ENCODE assay signal across 15 cellular contexts in genomic region chr20:3896302-3896701, GRCh38. TPM values are rescaled to one million over a fixed set of nuclear protein-coding genes. Genes with fewer than 3 reads are reported as not detected.
DNase-seq lines count a peak whose midpoint lies in the region; ATAC-seq and TF ChIP-seq lines count a peak whose summit lies in the region.
"Had no signal": no experiment of that assay in that cellular context is flagged by ENCODE, and none has a peak within 500 bp of the region (broad histone marks: within the 10 kb centered on the region; RNA-seq: fewer than 3 reads in every experiment).

No MANE protein-coding gene starts in this region.

- in situ Hi-C loops in GM13977 (cut with MboI; ENCODE audit: low pct_unique_long_range_greater_than_20kb, low sequenced_read_pairs, unreplicated experiment) = no loop called here

- peak; percentile 59 for DNase-seq in AG10803 (ENCODE audit: low read depth)
- no peak for DNase-seq in GM23338 (ENCODE audit: low spot score)
- no peak for DNase-seq in breast epithelium (ENCODE audit: low spot score in 2 of 2)
- DNase-seq in memory B cell (ENCODE audit: low spot score in 2 of 2) = no peak
- no peak for DNase-seq in activated T-helper 1 cell treated with anti-CD3 and anti-CD28 coated beads, Interleukin-12 subunit alpha, Interleukin-12 subunit beta, Interleukin-2, Interleukin-4 antibody, amounts not matched to agents 30 ng/mL and 10 ng/mL and 1 ng/mL, durations not matched to agents 14 hours and 24 hours and 36 hours (ENCODE audit: low spot score)
- no peak for DNase-seq in activated CD4-positive, alpha-beta T cell treated with anti-CD3 and anti-CD28 coated beads for 48 hours
- no peak for DNase-seq in GM13977 (ENCODE audit: low spot score)
- DNase-seq: activated CD8-positive, alpha-beta memory T cell treated with anti-CD3 and anti-CD28 coated beads, Interleukin-2, amount 10 ng/mL, durations not matched to agents 7 days and 5 days; colonic mucosa; DMS53; NCI-H2171; NK-92 treated with Interleukin-12 subunit alpha and Interleukin-12 subunit beta, amount 100 ng/mL, for 24 hours; occipital lobe; substantia nigra had no signal

- H4K20me1 ChIP-seq in GM23338 (replicated peaks; ENCODE audit: insufficient read depth) = peaks cover 98% of the 10 kb centered on the region

- intact Hi-C loops in breast epithelium (cut with DNase I; ENCODE audit: low total_unique reads) = loop anchor here (2.0 kb wide), 1 partner anchor 186 kb away; no protein-coding TSS in a partner anchor
- intact Hi-C loops in activated T-helper 1 cell treated with anti-CD3 and anti-CD28 coated beads, Interleukin-12 subunit alpha, Interleukin-12 subunit beta, Interleukin-2, Interleukin-4 antibody, amounts not matched to agents 30 ng/mL and 10 ng/mL and 1 ng/mL, durations not matched to agents 14 hours and 24 hours and 36 hours (cut with micrococcal nuclease) = no loop called here

- TF ChIP-seq CTCF in AG10803 (conservative IDR thresholded peaks at IDR 0.05; ENCODE audit: low read length) = no peak
- TF ChIP-seq CTCF in GM23338 (conservative IDR thresholded peaks at IDR 0.05; ENCODE audit: low read depth in 2 of 2) = no peak
- TF ChIP-seq CTCF in breast epithelium (IDR thresholded peaks at IDR 0.05) = no peak
- no peak for TF ChIP-seq CTCF in GM13977 (IDR thresholded peaks at IDR 0.05; ENCODE audit: extremely low read depth, insufficient read depth, missing control alignments)

- H3K27ac ChIP-seq in GM23338 (ENCODE audit: low read depth) (no peak overlapping the region; the same call in 1 of the 2 replicates), breast epithelium (peak overlapping the region; percentile 16 to 52)
- H3K27ac ChIP-seq: colonic mucosa had no signal

- H3K9me2 ChIP-seq in GM23338 (ENCODE audit: insufficient read depth) = no peaks in the 10 kb centered on the region

- no peak for TF ChIP-seq POLR2A in breast epithelium (IDR thresholded peaks at IDR 0.05)

- no peak overlapping the region for H2AFZ ChIP-seq in GM23338

- H3K4me3 Mint-ChIP-seq in GM23338 = no peak overlapping the region
- H3K4me3 Mint-ChIP-seq in memory B cell = peak overlapping the region; percentile 24
- H3K4me3 Mint-ChIP-seq in activated T-helper 1 cell treated with anti-CD3 and anti-CD28 coated beads, Interleukin-12 subunit alpha, Interleukin-12 subunit beta, Interleukin-2, Interleukin-4 antibody, amounts not matched to agents 30 ng/mL and 10 ng/mL and 1 ng/mL, durations not matched to agents 14 hours and 24 hours and 36 hours = no peak overlapping the region

- H3K27me3 ChIP-seq in GM23338 (ENCODE audit: insufficient read depth) (no peaks in the 10 kb centered on the region), breast epithelium (no peaks in the 10 kb centered on the region)
- H3K27me3 ChIP-seq: colonic mucosa had no signal

- peaks cover 45% of the 10 kb centered on the region for H3K4me1 Mint-ChIP-seq in GM23338
- H3K4me1 Mint-ChIP-seq in memory B cell = peaks cover 47% of the 10 kb centered on the region
- H3K4me1 Mint-ChIP-seq in activated T-helper 1 cell treated with anti-CD3 and anti-CD28 coated beads, Interleukin-12 subunit alpha, Interleukin-12 subunit beta, Interleukin-2, Interleukin-4 antibody, amounts not matched to agents 30 ng/mL and 10 ng/mL and 1 ng/mL, durations not matched to agents 14 hours and 24 hours and 36 hours (ENCODE audit: low read depth) = peaks cover 63% of the 10 kb centered on the region

- H3K36me3 ChIP-seq in GM23338 (ENCODE audit: insufficient read depth) (0 out of 2 replicates have a peak, but pooled peaks cover 7% of the 10 kb centered on the region), breast epithelium (no peaks in the 10 kb centered on the region)
- H3K36me3 ChIP-seq: colonic mucosa had no signal

- H3K36me3 Mint-ChIP-seq in GM23338 (ENCODE audit: low read depth) (peaks cover 53% of the 10 kb centered on the region), memory B cell (peaks cover 12% of the 10 kb centered on the region)
- H3K36me3 Mint-ChIP-seq in activated T-helper 1 cell treated with anti-CD3 and anti-CD28 coated beads, Interleukin-12 subunit alpha, Interleukin-12 subunit beta, Interleukin-2, Interleukin-4 antibody, amounts not matched to agents 30 ng/mL and 10 ng/mL and 1 ng/mL, durations not matched to agents 14 hours and 24 hours and 36 hours (ENCODE audit: low read depth) = peaks cover 32% of the 10 kb centered on the region

- H3K4me3 ChIP-seq in AG10803 (ENCODE audit: low read length) (no peak overlapping the region), GM23338 (no peak overlapping the region), breast epithelium (no peak overlapping the region)
- H3K4me3 ChIP-seq: colonic mucosa had no signal

- H3K9me3 ChIP-seq in breast epithelium = no peaks in the 10 kb centered on the region
- H3K9me3 ChIP-seq: colonic mucosa had no signal

- peaks cover 100% of the 10 kb centered on the region for H3K79me2 ChIP-seq in GM23338 (replicated peaks; ENCODE audit: insufficient read depth)

- H3K4me1 ChIP-seq in GM23338 (ENCODE audit: insufficient read depth) (peaks cover 49% of the 10 kb centered on the region), breast epithelium (peaks cover 0 to 27% of the 10 kb centered on the region in 2 donors)

- H3K4me2 ChIP-seq in GM23338 = peak overlapping the region; percentile 27; the same call in 1 of the 2 replicates

- H3F3A ChIP-seq in GM23338 (replicated peaks; ENCODE audit: low read depth) = 0 out of 2 replicates have a peak, but pooled peaks cover 10% of the 10 kb centered on the region

- peaks cover 5% of the 10 kb centered on the region for H3K27me3 Mint-ChIP-seq in GM23338 (ENCODE audit: insufficient read depth, low read depth, poor library complexity)
- no peaks in the 10 kb centered on the region for H3K27me3 Mint-ChIP-seq in memory B cell
- H3K27me3 Mint-ChIP-seq in activated T-helper 1 cell treated with anti-CD3 and anti-CD28 coated beads, Interleukin-12 subunit alpha, Interleukin-12 subunit beta, Interleukin-2, Interleukin-4 antibody, amounts not matched to agents 30 ng/mL and 10 ng/mL and 1 ng/mL, durations not matched to agents 14 hours and 24 hours and 36 hours (ENCODE audit: insufficient read depth) = no peaks in the 10 kb centered on the region
- H3K27me3 Mint-ChIP-seq: activated CD8-positive, alpha-beta memory T cell treated with anti-CD3 and anti-CD28 coated beads, Interleukin-2, amount 10 ng/mL, durations not matched to agents 7 days and 5 days had no signal

- H3K27ac Mint-ChIP-seq in GM23338 = no peak overlapping the region
- peak overlapping the region; percentile 84 for H3K27ac Mint-ChIP-seq in memory B cell
- no peak overlapping the region for H3K27ac Mint-ChIP-seq in activated T-helper 1 cell treated with anti-CD3 and anti-CD28 coated beads, Interleukin-12 subunit alpha, Interleukin-12 subunit beta, Interleukin-2, Interleukin-4 antibody, amounts not matched to agents 30 ng/mL and 10 ng/mL and 1 ng/mL, durations not matched to agents 14 hours and 24 hours and 36 hours

- no peaks in the 10 kb centered on the region for H3K9me3 Mint-ChIP-seq in GM23338
- no peaks in the 10 kb centered on the region for H3K9me3 Mint-ChIP-seq in memory B cell
- no peaks in the 10 kb centered on the region for H3K9me3 Mint-ChIP-seq in activated T-helper 1 cell treated with anti-CD3 and anti-CD28 coated beads, Interleukin-12 subunit alpha, Interleukin-12 subunit beta, Interleukin-2, Interleukin-4 antibody, amounts not matched to agents 30 ng/mL and 10 ng/mL and 1 ng/mL, durations not matched to agents 14 hours and 24 hours and 36 hours

- ATAC-seq in GM23338 (no peak), memory B cell (ENCODE audit: low read depth) (no peak), GM18517 (IDR thresholded peaks at IDR 0.05; ENCODE audit: unreplicated experiment) (no peak)
- ATAC-seq: activated CD8-positive, alpha-beta memory T cell treated with anti-CD3 and anti-CD28 coated beads, Interleukin-2, amount 10 ng/mL, durations not matched to agents 7 days and 5 days had no signal

RNA-seq across cellular contexts. Expression of gene PANK2, which starts 7.1 kb away (rescaled TPM):
- total RNA-seq in GM23338 (2014; rRNA removed; shearing (Covaris generic)) = 63.4 and 72.0 TPM in 2 replicates
- polyA plus RNA-seq in GM23338 (2016; fragmentation: Nextera tagmentation; extraction: Ambion mirVana) = 36.1 and 36.8 TPM in 2 replicates
- total RNA-seq in breast epithelium = 10 to 100 TPM; 38.2 to 40.1 (median 38.7) TPM
- total RNA-seq in activated T-helper 1 cell treated with anti-CD3 and anti-CD28 coated beads, Interleukin-12 subunit alpha, Interleukin-12 subunit beta, Interleukin-2, Interleukin-4 antibody, amounts not matched to agents 30 ng/mL and 10 ng/mL and 1 ng/mL, durations not matched to agents 14 hours and 24 hours and 36 hours = 51.4 and 54.6 TPM in 2 replicates

RNA-seq across cellular contexts. Expression of gene MAVS, which starts 49.7 kb away (rescaled TPM):
- total RNA-seq in GM23338 (2014; rRNA removed; shearing (Covaris generic)) = 21.8 and 21.9 TPM in 2 replicates
- polyA plus RNA-seq in GM23338 (2016; fragmentation: Nextera tagmentation; extraction: Ambion mirVana) = 4.4 and 5.2 TPM in 2 replicates
- 10 to 100 TPM; 23.3 to 32.3 (median 24.6) TPM for total RNA-seq in breast epithelium
- total RNA-seq in activated T-helper 1 cell treated with anti-CD3 and anti-CD28 coated beads, Interleukin-12 subunit alpha, Interleukin-12 subunit beta, Interleukin-2, Interleukin-4 antibody, amounts not matched to agents 30 ng/mL and 10 ng/mL and 1 ng/mL, durations not matched to agents 14 hours and 24 hours and 36 hours = 40.8 TPM in 2 replicates
